8 cellular contexts compared by ENCODE assay signal in genomic region chr6:46419576-46420002, GRCh38.
DNase-seq lines count a peak whose midpoint lies in the region; ATAC-seq and TF ChIP-seq lines count a peak whose summit lies in the region.

No MANE protein-coding gene starts in this region.

- H3K4me3 Mint-ChIP-seq in activated naive CD8-positive, alpha-beta T cell treated with anti-CD3 and anti-CD28 coated beads, Interleukin-2, amount 50 U/mL, for 24 hours, result no peak overlapping the region

- no peak overlapping the region for H3K27ac Mint-ChIP-seq in activated naive CD8-positive, alpha-beta T cell treated with anti-CD3 and anti-CD28 coated beads, Interleukin-2, amount 50 U/mL, for 24 hours

- intact Hi-C loops in left cardiac atrium (cut with DNase I) (loop anchor here (2.0 to 10.0 kb wide), 4 partner anchors 73 to 355 kb away; partner anchors contain the start of gene RCAN2 (in 2 of the 2)), sciatic nerve (cut with DNase I) (no loop called here)

- no peaks in the 10 kb centered on the region for H3K36me3 Mint-ChIP-seq in activated naive CD8-positive, alpha-beta T cell treated with anti-CD3 and anti-CD28 coated beads, Interleukin-2, amount 50 U/mL, for 24 hours (ENCODE audit: low read depth)

- peak; percentile 24 for TF ChIP-seq CTCF in GM20000 (IDR thresholded peaks at IDR 0.05; ENCODE audit: extremely low read depth, missing control alignments)

- no peaks in the 10 kb centered on the region for H3K9me3 Mint-ChIP-seq in activated naive CD8-positive, alpha-beta T cell treated with anti-CD3 and anti-CD28 coated beads, Interleukin-2, amount 50 U/mL, for 24 hours

- peak; percentile 38 for DNase-seq in COLO668 (lab: John Stamatoyannopoulos, UW; ENCODE audit: unreplicated experiment)
- peak; percentile 42 for DNase-seq in GM20000 (ENCODE audit: low spot score)
- peak; percentile 68 for DNase-seq in NCI-H345 (lab: John Stamatoyannopoulos, UW)
- peak; percentile 27 for DNase-seq in activated naive CD8-positive, alpha-beta T cell treated with anti-CD3 and anti-CD28 coated beads, Interleukin-2, amount 50 U/mL, for 24 hours
- peak; percentile 42 for DNase-seq in left cardiac atrium
- peak; percentile 79 for DNase-seq in sciatic nerve (ENCODE audit: low spot score)
- no peak for DNase-seq in central memory CD4-positive, alpha-beta T cell

- H3K27me3 Mint-ChIP-seq in activated naive CD8-positive, alpha-beta T cell treated with anti-CD3 and anti-CD28 coated beads, Interleukin-2, amount 50 U/mL, for 24 hours, result peaks cover 17% of the 10 kb centered on the region

- H3K4me1 Mint-ChIP-seq in activated naive CD8-positive, alpha-beta T cell treated with anti-CD3 and anti-CD28 coated beads, Interleukin-2, amount 50 U/mL, for 24 hours, result no peaks in the 10 kb centered on the region

- ATAC-seq in activated naive CD8-positive, alpha-beta T cell treated with anti-CD3 and anti-CD28 coated beads, Interleukin-2, amount 50 U/mL, for 24 hours, result no peak
- peak; percentile 50 to 54 for ATAC-seq in left cardiac atrium
- ATAC-seq in sciatic nerve, result peak; percentile 71
- ATAC-seq in HG02852 (IDR thresholded peaks at IDR 0.05; ENCODE audit: unreplicated experiment), result no peak

Comparison
In these comparisons a context has a peak if more than half of its experiments do, and no peak if none do; other contexts are left out.
1. ATAC-seq: peak in left cardiac atrium (2 of 2) and sciatic nerve (single experiment); none in activated naive CD8-positive, alpha-beta T cell treated with anti-CD3 and anti-CD28 coated beads, Interleukin-2, amount 50 U/mL, for 24 hours (single experiment) and HG02852 (single experiment).